In the genomic region with DNA sequence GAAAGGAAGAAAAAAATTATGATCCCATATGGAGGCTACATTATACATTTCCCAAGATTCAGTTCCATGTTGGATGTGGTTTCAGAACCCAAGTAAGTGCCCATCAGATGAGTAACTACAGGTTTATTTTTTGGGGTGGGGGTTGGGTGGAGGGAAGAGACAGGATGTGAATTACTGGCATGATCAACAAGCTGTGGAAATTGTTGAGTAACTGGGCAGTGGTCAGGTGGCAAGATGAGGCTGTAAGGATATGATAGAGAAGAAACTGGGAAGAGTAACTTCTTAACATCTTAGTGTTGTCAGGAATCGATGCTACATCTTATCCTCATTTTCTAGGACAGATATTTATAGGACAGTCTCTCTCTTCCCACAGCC, we compare ENCODE assay signal across 18 cellular contexts.
DNase-seq lines count a peak whose midpoint lies in the region; ATAC-seq and TF ChIP-seq lines count a peak whose summit lies in the region.
"Had no signal": no experiment of that assay in that cellular context is flagged by ENCODE, and none has a peak within 500 bp of the region (broad histone marks: within the 10 kb centered on the region; RNA-seq: fewer than 3 reads in every experiment).

No MANE protein-coding gene starts in this region.

- DNase-seq in DMS 273 treated with DMSO at 0.1 percent for 48 hours (lab: John Stamatoyannopoulos, UW), result peak; percentile 73
- DNase-seq in NCI-H748 treated with DMSO at 0.1 percent for 48 hours (lab: John Stamatoyannopoulos, UW), result peak; percentile 32
- DNase-seq in psoas muscle, result no peak
- DNase-seq in NCI-H187 treated with DMSO at 0.1 percent for 48 hours (lab: John Stamatoyannopoulos, UW), result no peak
- DNase-seq in GM03348 (ENCODE audit: low spot score), result no peak
- DNase-seq: ACHN; CD4-positive, alpha-beta T cell; COR-L47; DND-41; H7; NCI-H1436 treated with DMSO at 0.1 percent for 48 hours; NCI-H82; SIG-M5; SK-N-SH had no signal

- H3K9me3 ChIP-seq in psoas muscle, result no peaks in the 10 kb centered on the region
- H3K9me3 ChIP-seq: BLaER1, SK-N-SH had no signal

- no peaks in the 10 kb centered on the region for H4K20me1 ChIP-seq in KMS-11 (ENCODE audit: insufficient read depth)
- H4K20me1 ChIP-seq: BLaER1 had no signal

- H3K4me1 ChIP-seq in KMS-11 (ENCODE audit: low read depth, poor library complexity, severe bottlenecking) (peaks cover 75% of the 10 kb centered on the region), psoas muscle (peaks cover 27% of the 10 kb centered on the region)

- H3K4me3 ChIP-seq in KMS-11 (IDR thresholded peaks at IDR 0.05; ENCODE audit: insufficient read depth, low read depth, low read length) (no peak overlapping the region), psoas muscle (no peak overlapping the region)
- H3K4me3 ChIP-seq: BLaER1 had no signal

- H3K9ac ChIP-seq in KMS-11, result no peak overlapping the region
- H3K9ac ChIP-seq: BLaER1, SK-N-SH had no signal

- no peaks in the 10 kb centered on the region for H3K36me3 ChIP-seq in KMS-11 (ENCODE audit: insufficient read depth)
- H3K36me3 ChIP-seq in psoas muscle (ENCODE audit: insufficient read depth in 1 of 2, low read depth in 1 of 2), result peaks cover 0 to 8% of the 10 kb centered on the region in 2 donors
- H3K36me3 ChIP-seq: BLaER1 had no signal

- H3K27ac ChIP-seq in KMS-11 (peak overlapping the region; percentile 87; the same call in 1 of the 2 replicates), psoas muscle (peak overlapping the region; percentile 68)
- H3K27ac ChIP-seq: BLaER1 had no signal

- 37 to 75% (median 45%) methylated on average over 1 of the region's 1 CpG for WGBS in psoas muscle, 3 donors

- no peak for TF ChIP-seq CTCF in KMS-11 (conservative IDR thresholded peaks at IDR 0.05; ENCODE audit: low read depth, low read length)
- no peak for TF ChIP-seq CTCF in psoas muscle (IDR thresholded peaks at IDR 0.05)

- peak; percentile 40 to 65 (median 56) for ATAC-seq in psoas muscle
- no peak for ATAC-seq in GM18907 (IDR thresholded peaks at IDR 0.05; ENCODE audit: unreplicated experiment)
- ATAC-seq: Panc1 had no signal

- H3K4me2 ChIP-seq in KMS-11, result peak overlapping the region; percentile 72
- H3K4me2 ChIP-seq: BLaER1, SK-N-SH had no signal

- H3K79me2 ChIP-seq in KMS-11 (ENCODE audit: insufficient read depth, low read depth), result no peaks in the 10 kb centered on the region

- H3K27me3 ChIP-seq in KMS-11 (ENCODE audit: insufficient read depth, low read depth) (no peaks in the 10 kb centered on the region), psoas muscle (ENCODE audit: insufficient read depth in 3 of 3, low read length in 2 of 3) (no peaks in the 10 kb centered on the region)
- H3K27me3 ChIP-seq: BLaER1 had no signal

- H2AFZ ChIP-seq in KMS-11 (ENCODE audit: low read depth), result 0 out of 2 replicates have a peak overlapping the region, but pooled peaks have one; percentile 12

- intact Hi-C loops in psoas muscle (cut with DNase I), result no loop called here

Comparison
In these comparisons a context has a peak if more than half of its experiments do, and no peak if none do; other contexts are left out.
1. DNase-seq: peak in DMS 273 treated with DMSO at 0.1 percent for 48 hours (single experiment) and NCI-H748 treated with DMSO at 0.1 percent for 48 hours (single experiment); none in psoas muscle (0 of 2), NCI-H187 treated with DMSO at 0.1 percent for 48 hours (single experiment) and GM03348 (single experiment).